Comparison of ENCODE assay signal across 8 cellular contexts in genomic region chr21:44153889-44154228, GRCh38. TPM values are rescaled to one million over a fixed set of nuclear protein-coding genes. Genes with fewer than 3 reads are reported as not detected.
DNase-seq lines count a peak whose midpoint lies in the region; ATAC-seq and TF ChIP-seq lines count a peak whose summit lies in the region.
"Not testable (repeated sequence)": the region's sequence is repeated elsewhere in the genome, so short reads cannot be mapped to it uniquely, and the experiment has no call there.

No MANE protein-coding gene starts in this region.

- not testable (repeated sequence) for H3K27ac ChIP-seq in CD4-positive, alpha-beta memory T cell (ENCODE audit: low read depth, low read length); foreskin keratinocyte

- not testable (repeated sequence) for H3K9me3 ChIP-seq in CD4-positive, alpha-beta memory T cell (ENCODE audit: control insufficient read depth in 1 of 2, low read length in 2 of 2); T-helper 17 cell (ENCODE audit: control insufficient read depth, low read length, poor library complexity, severe bottlenecking); mucosa of descending colon

- not testable (repeated sequence) for H3K4me1 Mint-ChIP-seq in CD4-positive, alpha-beta memory T cell; T-helper 17 cell; activated CD4-positive, alpha-beta memory T cell treated with anti-CD3 and anti-CD28 coated beads, Interleukin-2, amount 10 ng/mL, durations not matched to agents 7 days and 5 days

- H3K36me3 ChIP-seq in CD4-positive, alpha-beta memory T cell (ENCODE audit: insufficient read depth, low read length); mucosa of descending colon (ENCODE audit: low read depth): not testable (repeated sequence)

- ATAC-seq in T-helper 17 cell (peak; percentile 38), foreskin keratinocyte (peak; percentile 13), mucosa of descending colon (peak; percentile 54)

- H3K27me3 ChIP-seq in CD4-positive, alpha-beta memory T cell (ENCODE audit: insufficient read depth, low read length); foreskin keratinocyte: not testable (repeated sequence)

- not testable (repeated sequence) for H3K4me1 ChIP-seq in CD4-positive, alpha-beta memory T cell (ENCODE audit: insufficient read depth, low read length); foreskin keratinocyte; mucosa of descending colon (ENCODE audit: low read depth)

- POLR2A ChIA-PET in CD4-positive, alpha-beta memory T cell (lab: Charles Lee; ENCODE audit: partially characterized antibody); activated CD4-positive, alpha-beta memory T cell treated with anti-CD3 and anti-CD28 coated beads, Interleukin-2, amount 10 ng/mL, durations not matched to agents 7 days and 5 days (lab: Charles Lee): not testable (repeated sequence)

- not testable (repeated sequence) for H3K36me3 Mint-ChIP-seq in CD4-positive, alpha-beta memory T cell; T-helper 17 cell (ENCODE audit: low read depth); activated CD4-positive, alpha-beta memory T cell treated with anti-CD3 and anti-CD28 coated beads, Interleukin-2, amount 10 ng/mL, durations not matched to agents 7 days and 5 days (ENCODE audit: low read depth)

- intact Hi-C loops in CD4-positive, alpha-beta memory T cell (cut with micrococcal nuclease); mucosa of descending colon (cut with DNase I, micrococcal nuclease): not testable (repeated sequence)

- H3K4me3 ChIP-seq in CD4-positive, alpha-beta memory T cell (ENCODE audit: low read length in 2 of 2); mucosa of descending colon: not testable (repeated sequence)

- TF ChIP-seq CTCF in foreskin keratinocyte (conservative IDR thresholded peaks at IDR 0.05); mucosa of descending colon (IDR thresholded peaks at IDR 0.05): not testable (repeated sequence)

- CTCF ChIA-PET in CD4-positive, alpha-beta memory T cell (lab: Charles Lee; ENCODE audit: partially characterized antibody); activated CD4-positive, alpha-beta memory T cell treated with anti-CD3 and anti-CD28 coated beads, Interleukin-2, amount 10 ng/mL, durations not matched to agents 7 days and 5 days (lab: Charles Lee): not testable (repeated sequence)

- not testable (repeated sequence) for H3K27me3 Mint-ChIP-seq in CD4-positive, alpha-beta memory T cell; T-helper 17 cell; activated CD4-positive, alpha-beta memory T cell treated with anti-CD3 and anti-CD28 coated beads, Interleukin-2, amount 10 ng/mL, durations not matched to agents 7 days and 5 days

- H3K9me3 Mint-ChIP-seq in CD4-positive, alpha-beta memory T cell; activated CD4-positive, alpha-beta memory T cell treated with anti-CD3 and anti-CD28 coated beads, Interleukin-2, amount 10 ng/mL, durations not matched to agents 7 days and 5 days: not testable (repeated sequence)

- H3K27ac Mint-ChIP-seq in CD4-positive, alpha-beta memory T cell = peak overlapping the region in 2 of 7 donors; percentile 25 to 30
- not testable (repeated sequence) for H3K27ac Mint-ChIP-seq in T-helper 17 cell; activated CD4-positive, alpha-beta memory T cell treated with anti-CD3 and anti-CD28 coated beads, Interleukin-2, amount 10 ng/mL, durations not matched to agents 7 days and 5 days

- H3K4me3 Mint-ChIP-seq in CD4-positive, alpha-beta memory T cell; T-helper 17 cell; activated CD4-positive, alpha-beta memory T cell treated with anti-CD3 and anti-CD28 coated beads, Interleukin-2, amount 10 ng/mL, durations not matched to agents 7 days and 5 days: not testable (repeated sequence)

- peak; percentile 12 to 75 (median 30) for DNase-seq in CD4-positive, alpha-beta memory T cell
- DNase-seq in T-helper 17 cell = peak in 2 of 3 donors; percentile 4 to 9
- peak; percentile 46 for DNase-seq in activated CD4-positive, alpha-beta memory T cell treated with anti-CD3 and anti-CD28 coated beads, Interleukin-2, amount 10 ng/mL, durations not matched to agents 7 days and 5 days
- peak; percentile 84 for DNase-seq in activated effector memory CD4-positive, alpha-beta T cell treated with anti-CD3 and anti-CD28 coated beads, Interleukin-2, amount 50 U/mL, for 16 hours
- not testable (repeated sequence) for DNase-seq in foreskin keratinocyte
- peak; percentile 16 to 35 (median 28) for DNase-seq in mucosa of descending colon
- peak; percentile 1 to 24 for DNase-seq in stimulated activated CD4-positive, alpha-beta T cell treated with anti-CD3 and anti-CD28 coated beads, Interleukin-15, amount 100 ng/mL, for 1 hour (ENCODE audit: low read depth in 1 of 2, low spot score in 1 of 2)
- DNase-seq in stimulated activated CD8-positive, alpha-beta memory T cell treated with anti-CD3 and anti-CD28 coated beads, Interleukin-15, amount 100 ng/mL, for 48 hours (ENCODE audit: low read depth in 2 of 2) = peak; percentile 27 to 44

RNA-seq across cellular contexts. Expression of gene GATD3, which starts 20.4 kb away (rescaled TPM):
- 10 to 100 TPM; 55.6 to 56.6 TPM for total RNA-seq in CD4-positive, alpha-beta memory T cell
- polyA plus RNA-seq in CD4-positive, alpha-beta memory T cell = 10 to 100 TPM; 10.9 to 48.9 TPM
- total RNA-seq in T-helper 17 cell (10 to 100 TPM; 39.8 to 50.5 TPM), foreskin keratinocyte (4.7 and 23.2 TPM in 2 replicates), mucosa of descending colon (10 to 100 TPM in 2 of 3 donors, 1 to 10 TPM in 1; 7.1 to 12.2 (median 10.3) TPM)
- total RNA-seq in activated CD4-positive, alpha-beta memory T cell treated with anti-CD3 and anti-CD28 coated beads, Interleukin-2, amount 10 ng/mL, durations not matched to agents 7 days and 5 days = 10 to 100 TPM; 48.9 to 49.5 TPM
- polyA plus RNA-seq in foreskin keratinocyte = 5.0 and 28.8 TPM in 2 replicates

RNA-seq across cellular contexts. Expression of gene PWP2, which starts 46.7 kb away (rescaled TPM):
- total RNA-seq in CD4-positive, alpha-beta memory T cell = 10 to 100 TPM; 27.2 to 28.2 TPM
- polyA plus RNA-seq in CD4-positive, alpha-beta memory T cell = 10 to 100 TPM in 1 of 2 donors, under 1 TPM in 1; 0.35 to 13.9 TPM
- total RNA-seq in T-helper 17 cell = 10 to 100 TPM; 21.9 to 28.7 TPM
- total RNA-seq in activated CD4-positive, alpha-beta memory T cell treated with anti-CD3 and anti-CD28 coated beads, Interleukin-2, amount 10 ng/mL, durations not matched to agents 7 days and 5 days = 10 to 100 TPM; 18.6 to 22.5 TPM
- 2.4 and 23.6 TPM in 2 replicates for total RNA-seq in foreskin keratinocyte
- 0.89 and 13.6 TPM in 2 replicates for polyA plus RNA-seq in foreskin keratinocyte
- 10 to 100 TPM in 1 of 3 donors, 1 to 10 TPM in 2; 3.0 to 10.4 (median 4.5) TPM for total RNA-seq in mucosa of descending colon
